ENCODE assay signal across 28 cellular contexts in genomic region chr9:88995205-88995604, GRCh38. TPM values are rescaled to one million over a fixed set of nuclear protein-coding genes. Genes with fewer than 3 reads are reported as not detected.
DNase-seq lines count a peak whose midpoint lies in the region; ATAC-seq, FAIRE-seq and TF ChIP-seq lines count a peak whose summit lies in the region.
"Had no signal": no experiment of that assay in that cellular context is flagged by ENCODE, and none has a peak within 500 bp of the region (broad histone marks: within the 10 kb centered on the region; RNA-seq: fewer than 3 reads in every experiment).

No MANE protein-coding gene starts in this region.

- H3K9me2 ChIP-seq in GM23248 (ENCODE audit: insufficient read depth): no peaks in the 10 kb centered on the region

- ATAC-seq in psoas muscle: no peak
- no peak for ATAC-seq in pancreas
- ATAC-seq: A549 had no signal

- TF ChIP-seq CTCF in astrocyte (IDR thresholded peaks at IDR 0.05; ENCODE audit: insufficient read depth, low read depth, low read length) (no peak), psoas muscle (IDR thresholded peaks at IDR 0.05) (no peak), CD14-positive monocyte (IDR thresholded peaks at IDR 0.05) (no peak), pancreas (IDR thresholded peaks at IDR 0.05) (no peak)

- intact Hi-C loops in psoas muscle (cut with DNase I): no loop called here
- intact Hi-C loops in CD14-positive monocyte (cut with micrococcal nuclease): no loop called here
- intact Hi-C loops in pancreas (cut with DNase I): loop anchor here in 1 of 3 donors (10.0 kb wide), 1 partner anchor 270 kb away; no protein-coding TSS in a partner anchor

- in situ Hi-C loops in GM23248 (cut with MboI): loop anchor here (10.0 kb wide), 2 partner anchors 250 to 330 kb away; no protein-coding TSS in a partner anchor

- H3K4me3 Mint-ChIP-seq in astrocyte (ENCODE audit: unreplicated experiment) (peak overlapping the region; percentile 62), CD14-positive monocyte (no peak overlapping the region)
- H3K4me3 Mint-ChIP-seq: activated CD4-positive, alpha-beta T cell treated with anti-CD3 and anti-CD28 coated beads, Interleukin-2, amount 10 ng/mL, durations not matched to agents 24 days and 14 days; activated naive CD4-positive, alpha-beta T cell treated with anti-CD3 and anti-CD28 coated beads for 36 hours; central memory CD8-positive, alpha-beta T cell had no signal

- no peaks in the 10 kb centered on the region for H3K36me3 ChIP-seq in GM23248 (ENCODE audit: low read depth)
- peaks cover 20% of the 10 kb centered on the region for H3K36me3 ChIP-seq in astrocyte (ENCODE audit: insufficient read depth, low read length)
- no peaks in the 10 kb centered on the region for H3K36me3 ChIP-seq in psoas muscle (ENCODE audit: insufficient read depth in 1 of 2, low read depth in 1 of 2)
- no peaks in the 10 kb centered on the region for H3K36me3 ChIP-seq in pancreas
- H3K36me3 ChIP-seq: BE2C, SJCRH30 had no signal

- H3K36me3 Mint-ChIP-seq in astrocyte (ENCODE audit: low read depth, unreplicated experiment) (peaks cover 10% of the 10 kb centered on the region), CD14-positive monocyte (peaks cover 65 to 67% of the 10 kb centered on the region in 2 donors)

- H4K20me1 ChIP-seq in GM23248 (ENCODE audit: insufficient read depth) (no peaks in the 10 kb centered on the region), astrocyte (ENCODE audit: insufficient read depth, low read length) (peaks cover 61% of the 10 kb centered on the region)

- no peak overlapping the region for H3K27ac ChIP-seq in GM23248
- H3K27ac ChIP-seq in astrocyte (ENCODE audit: low read depth, low read length): no peak overlapping the region
- no peak overlapping the region for H3K27ac ChIP-seq in psoas muscle
- H3K27ac ChIP-seq in pancreas: no peak overlapping the region
- H3K27ac ChIP-seq: A549, SJCRH30, skin epidermis, VCaP had no signal

- H3K27me3 Mint-ChIP-seq in astrocyte (ENCODE audit: low read depth, unreplicated experiment) (peaks cover 2% of the 10 kb centered on the region), CD14-positive monocyte (ENCODE audit: low read depth in 3 of 3) (peaks cover 0 to 2% (median 1%) of the 10 kb centered on the region in 3 donors)

- H3K27me3 ChIP-seq in GM23248 (replicated peaks; ENCODE audit: insufficient read depth) (no peaks in the 10 kb centered on the region), astrocyte (ENCODE audit: insufficient read depth, low read length) (no peaks in the 10 kb centered on the region), psoas muscle (ENCODE audit: insufficient read depth in 3 of 3, low read length in 2 of 3) (peaks cover 0 to 42% (median 12%) of the 10 kb centered on the region in 3 donors), pancreas (no peaks in the 10 kb centered on the region)
- H3K27me3 ChIP-seq: BE2C, SJCRH30 had no signal

- DNase-seq in GM23248: no peak
- no peak for DNase-seq in astrocyte (ENCODE audit: low read depth)
- DNase-seq in fibroblast of peridontal ligament (ENCODE audit: extremely low read depth): peak; percentile 51
- DNase-seq in psoas muscle: no peak
- DNase-seq in CD14-positive monocyte (ENCODE audit: low spot score): no peak
- no peak for DNase-seq in NCI-H446 (lab: John Stamatoyannopoulos, UW)
- DNase-seq in pancreas: no peak
- DNase-seq in NCI-H2107 (lab: John Stamatoyannopoulos, UW): no peak
- DNase-seq: activated CD4-positive, alpha-beta T cell treated with anti-CD3 and anti-CD28 coated beads, Interleukin-2, amount 10 ng/mL, durations not matched to agents 24 days and 14 days; activated naive CD4-positive, alpha-beta T cell treated with anti-CD3 and anti-CD28 coated beads for 36 hours; BE2C; dorsolateral prefrontal cortex; GOT3; KBM-7; MM.1S; NCI-H1417 treated with DMSO at 0.1 percent for 48 hours; NK-92 treated with Interleukin-12 subunit alpha and Interleukin-12 subunit beta, amount 100 ng/mL, for 24 hours; SJCRH30; stimulated activated CD4-positive, alpha-beta T cell treated with anti-CD3 and anti-CD28 coated beads, Interleukin-1b, Interleukin-23, amount 100 ng/mL, for 48 hours had no signal

- peaks cover 35% of the 10 kb centered on the region for H3K4me1 ChIP-seq in GM23248 (ENCODE audit: insufficient read depth)
- peaks cover 30% of the 10 kb centered on the region for H3K4me1 ChIP-seq in astrocyte (ENCODE audit: insufficient read depth, low read length)
- H3K4me1 ChIP-seq in psoas muscle: no peaks in the 10 kb centered on the region
- peaks cover 0 to 30% (median 2%) of the 10 kb centered on the region in 3 donors for H3K4me1 ChIP-seq in pancreas
- H3K4me1 ChIP-seq: SJCRH30 had no signal

- H3F3A ChIP-seq in GM23248 (ENCODE audit: insufficient read depth): peaks cover 9% of the 10 kb centered on the region; the same call in 1 of the 2 replicates

- H3K9me3 Mint-ChIP-seq in astrocyte (ENCODE audit: unreplicated experiment) (no peaks in the 10 kb centered on the region), CD14-positive monocyte (peaks cover 0 to 2% (median 0%) of the 10 kb centered on the region in 7 donors)
- H3K9me3 Mint-ChIP-seq: activated CD4-positive, alpha-beta T cell treated with anti-CD3 and anti-CD28 coated beads, Interleukin-2, amount 10 ng/mL, durations not matched to agents 24 days and 14 days; activated naive CD4-positive, alpha-beta T cell treated with anti-CD3 and anti-CD28 coated beads for 36 hours; central memory CD8-positive, alpha-beta T cell had no signal

- peak overlapping the region; percentile 23 for H3K4me2 ChIP-seq in GM23248 (ENCODE audit: unreplicated experiment)
- peak overlapping the region; percentile 96 for H3K4me2 ChIP-seq in astrocyte (ENCODE audit: low read length)

- no peak overlapping the region for H2AFZ ChIP-seq in GM23248
- H2AFZ ChIP-seq in astrocyte (ENCODE audit: low read depth, low read length): no peak overlapping the region

- 65 to 71% methylated on average over 6 of the region's 6 CpGs for WGBS in GM23248 (ENCODE audit: low coverage in 1 of 2, low lambda C conversion rate in 2 of 2, missing lambda C conversion rate in 2 of 2), 2 experiments
- WGBS in psoas muscle, 3 donors: 67 to 83% (median 75%) methylated on average over 6 of the region's 6 CpGs
- WGBS in pancreas, 2 donors: 87 to 92% methylated on average over 6 of the region's 6 CpGs

- H3K79me2 ChIP-seq in GM23248 (ENCODE audit: insufficient read depth) (peaks cover 67% of the 10 kb centered on the region), astrocyte (ENCODE audit: insufficient read depth, low read length) (peaks cover 67% of the 10 kb centered on the region)

- FAIRE-seq in astrocyte (lab: Jason Lieb, UNC) (no peak), pancreas (lab: Jason Lieb, UNC) (no peak)
- FAIRE-seq: A549, G401.6, keratinocyte, RCC 7860 had no signal

- no peak overlapping the region for H3K27ac Mint-ChIP-seq in astrocyte (ENCODE audit: unreplicated experiment)
- H3K27ac Mint-ChIP-seq in CD14-positive monocyte: no peak overlapping the region
- H3K27ac Mint-ChIP-seq: activated CD4-positive, alpha-beta T cell treated with anti-CD3 and anti-CD28 coated beads, Interleukin-2, amount 10 ng/mL, durations not matched to agents 24 days and 14 days; activated naive CD4-positive, alpha-beta T cell treated with anti-CD3 and anti-CD28 coated beads for 36 hours had no signal

- H3K4me1 Mint-ChIP-seq in astrocyte (ENCODE audit: low read depth, unreplicated experiment): peaks cover 22% of the 10 kb centered on the region
- peaks cover 70% of the 10 kb centered on the region for H3K4me1 Mint-ChIP-seq in CD14-positive monocyte

- H3K4me3 ChIP-seq in GM23248: 0 out of 2 replicates have a peak overlapping the region, but pooled peaks have one; percentile 1
- H3K4me3 ChIP-seq in astrocyte (ENCODE audit: insufficient read depth, low read depth, low read length): no peak overlapping the region
- peak overlapping the region; percentile 67 for H3K4me3 ChIP-seq in psoas muscle
- H3K4me3 ChIP-seq in pancreas: no peak overlapping the region
- H3K4me3 ChIP-seq: A549, lung, SJCRH30, skin epidermis had no signal

- H3K9ac ChIP-seq in GM23248 (no peak overlapping the region), astrocyte (ENCODE audit: low read length) (no peak overlapping the region)

- H3K9me3 ChIP-seq in GM23248 (ENCODE audit: low read depth) (no peaks in the 10 kb centered on the region), astrocyte (ENCODE audit: insufficient read depth, low read depth, low read length) (no peaks in the 10 kb centered on the region), psoas muscle (no peaks in the 10 kb centered on the region), pancreas (no peaks in the 10 kb centered on the region)
- H3K9me3 ChIP-seq: A549, BE2C, SJCRH30 had no signal

RNA-seq across cellular contexts. Expression of gene S1PR3, which starts 3.9 kb away (rescaled TPM):
- 15.8 and 16.9 TPM in 2 replicates for total RNA-seq in GM23248 (2014; rRNA removed; shearing (Covaris generic))
- 11.8 and 11.9 TPM in 2 replicates for polyA plus RNA-seq in GM23248 (2016; fragmentation: Nextera tagmentation; extraction: Ambion mirVana)
- 24.6 and 35.0 TPM in 2 replicates for total RNA-seq in astrocyte
- total RNA-seq in psoas muscle: 1 to 10 TPM; 4.3 to 5.2 (median 4.9) TPM
- 1 to 10 TPM; 2.3 to 4.7 (median 4.2) TPM for polyA plus RNA-seq in psoas muscle
- polyA plus RNA-seq in CD14-positive monocyte: 10 to 100 TPM; 28.2 to 30.6 TPM
- 1 to 10 TPM; 1.4 to 4.1 (median 2.8) TPM for total RNA-seq in pancreas
- 1 to 10 TPM; 1.8 to 1.9 TPM for polyA plus RNA-seq in pancreas
- total RNA-seq: HT-29, SJCRH30 had no signal

Comparison
In these comparisons a context has a peak if more than half of its experiments do, and no peak if none do; other contexts are left out.
1. H3K4me3 ChIP-seq: peak in GM23248 (single experiment) and psoas muscle (single experiment); none in astrocyte (single experiment) and pancreas (0 of 4).